ENCODE assay signal across 13 cellular contexts in genomic region chr12:108712164-108712924, GRCh38. TPM values are rescaled to one million over a fixed set of nuclear protein-coding genes. Genes with fewer than 3 reads are reported as not detected.
DNase-seq lines count a peak whose midpoint lies in the region; ATAC-seq and TF ChIP-seq lines count a peak whose summit lies in the region.
"Had no signal": no experiment of that assay in that cellular context is flagged by ENCODE, and none has a peak within 500 bp of the region (broad histone marks: within the 10 kb centered on the region; RNA-seq: fewer than 3 reads in every experiment).

No MANE protein-coding gene starts in this region.

- TF ChIP-seq EP300 in SK-N-SH (IDR thresholded peaks at IDR 0.05; ENCODE audit: borderline replicate concordance in 1 of 2, low read depth in 1 of 2, low read length in 1 of 2) = no peak

- no peaks in the 10 kb centered on the region for H3K9me3 Mint-ChIP-seq in stimulated activated naive B cell treated with anti-CD40 and anti-IgM and Interleukin-4, amounts not matched to agents 10 μg/mL and 1 μg/mL and 100 μg/mL, for 72 hours
- H3K9me3 Mint-ChIP-seq: naive thymus-derived CD8-positive, alpha-beta T cell had no signal

- H3F3A ChIP-seq in SK-N-SH (replicated peaks; ENCODE audit: insufficient read depth) = peaks cover 31% of the 10 kb centered on the region

- H3K79me2 ChIP-seq in SK-N-SH (ENCODE audit: insufficient read depth) (peaks cover 100% of the 10 kb centered on the region), fibroblast of lung (ENCODE audit: control insufficient read depth, insufficient read depth, low read length) (peaks cover 100% of the 10 kb centered on the region)

- H3K4me3 ChIP-seq in SK-N-SH (ENCODE audit: low read depth in 2 of 2, low read length in 1 of 2) = no peak overlapping the region
- no peak overlapping the region for H3K4me3 ChIP-seq in fibroblast of lung (replicated peaks in 1 of 4; ENCODE audit: control extremely low read depth in 1 of 4, insufficient read depth in 1 of 4, low read depth in 3 of 4, low read length in 4 of 4)
- H3K4me3 ChIP-seq: skin epidermis, tibial artery had no signal

- peak overlapping the region in 1 of 2 donors; percentile 14 for H3K4me3 Mint-ChIP-seq in stimulated activated naive B cell treated with anti-CD40 and anti-IgM and Interleukin-4, amounts not matched to agents 10 μg/mL and 1 μg/mL and 100 μg/mL, for 72 hours

- H3K36me3 ChIP-seq in SK-N-SH (replicated peaks in 1 of 2; ENCODE audit: control insufficient read depth in 1 of 2, insufficient read depth in 2 of 2, low read length in 1 of 2) = peaks cover 6 to 37% of the 10 kb centered on the region in 2 experiments
- H3K36me3 ChIP-seq in fibroblast of lung (ENCODE audit: control insufficient read depth, insufficient read depth, low read length) = peaks cover 4% of the 10 kb centered on the region

- H3K4me1 Mint-ChIP-seq in stimulated activated naive B cell treated with anti-CD40 and anti-IgM and Interleukin-4, amounts not matched to agents 10 μg/mL and 1 μg/mL and 100 μg/mL, for 72 hours = peaks cover 24 to 47% of the 10 kb centered on the region in 2 donors

- CTCF ChIA-PET in SK-N-SH (lab: Yijun Ruan, JAX) = interaction anchor here (1.0 to 2.6 kb wide), 4 partner anchors 20 to 91 kb away, joined by 3 to 7 read pairs (median 3); no protein-coding TSS in a partner anchor

- H3K27ac Mint-ChIP-seq in stimulated activated naive B cell treated with anti-CD40 and anti-IgM and Interleukin-4, amounts not matched to agents 10 μg/mL and 1 μg/mL and 100 μg/mL, for 72 hours = no peak overlapping the region
- H3K27ac Mint-ChIP-seq: naive thymus-derived CD8-positive, alpha-beta T cell had no signal

- POLR2A ChIA-PET in SK-N-SH (lab: Yijun Ruan, JAX) = interaction anchor here (0.6 kb wide), 1 partner anchor 1188 kb away, joined by 5 read pairs; the partner anchor contains the start of gene TCHP

- no peaks in the 10 kb centered on the region for H3K27me3 ChIP-seq in SK-N-SH (ENCODE audit: insufficient read depth)
- H3K27me3 ChIP-seq in fibroblast of lung (ENCODE audit: control insufficient read depth, insufficient read depth, low read length) = no peaks in the 10 kb centered on the region
- H3K27me3 ChIP-seq: tibial artery had no signal

- peaks cover 6 to 9% of the 10 kb centered on the region in 2 donors for H3K36me3 Mint-ChIP-seq in stimulated activated naive B cell treated with anti-CD40 and anti-IgM and Interleukin-4, amounts not matched to agents 10 μg/mL and 1 μg/mL and 100 μg/mL, for 72 hours
- H3K36me3 Mint-ChIP-seq: naive thymus-derived CD8-positive, alpha-beta T cell had no signal

- no peak overlapping the region for H3K9ac ChIP-seq in SK-N-SH
- no peak overlapping the region for H3K9ac ChIP-seq in fibroblast of lung (ENCODE audit: insufficient read depth, low read length)

- no peak for TF ChIP-seq RAD21 in SK-N-SH (IDR thresholded peaks at IDR 0.05; ENCODE audit: low read length)

- ATAC-seq in SK-N-SH treated with all-trans-retinoic acid at 6 μM for 48 hours (peak; percentile 20; the same call in 2 of the 3 replicates), HG02973 (IDR thresholded peaks at IDR 0.05; ENCODE audit: unreplicated experiment) (no peak)
- peak; percentile 86 to 89 for ATAC-seq in stimulated activated naive B cell treated with anti-CD40 and anti-IgM and Interleukin-4, amounts not matched to agents 10 μg/mL and 1 μg/mL and 100 μg/mL, for 72 hours (replicated peaks)
- ATAC-seq: naive thymus-derived CD8-positive, alpha-beta T cell; Panc1 had no signal

- H2AFZ ChIP-seq in SK-N-SH (ENCODE audit: low read depth) (no peak overlapping the region), fibroblast of lung (ENCODE audit: low read length) (no peak overlapping the region)

- H3K4me1 ChIP-seq in SK-N-SH (ENCODE audit: control insufficient read depth in 1 of 2, insufficient read depth in 2 of 2, low read depth in 1 of 2, low read length in 1 of 2) = peaks cover 9 to 26% of the 10 kb centered on the region in 2 experiments
- H3K4me1 ChIP-seq in fibroblast of lung (ENCODE audit: control insufficient read depth, extremely low read depth, insufficient read depth, low read length) = peaks cover 23% of the 10 kb centered on the region

- H4K20me1 ChIP-seq in SK-N-SH (ENCODE audit: insufficient read depth) = peaks cover 96% of the 10 kb centered on the region
- no peaks in the 10 kb centered on the region for H4K20me1 ChIP-seq in fibroblast of lung (ENCODE audit: control insufficient read depth, extremely low read depth, insufficient read depth, low read length)

- H3K9me2 ChIP-seq in SK-N-SH = no peaks in the 10 kb centered on the region

- peak overlapping the region in 1 of 2 experiments; percentile 21; a peak in 1 of 4 replicates for H3K27ac ChIP-seq in SK-N-SH (ENCODE audit: low read depth in 2 of 2, low read length in 1 of 2)
- no peak overlapping the region for H3K27ac ChIP-seq in fibroblast of lung (ENCODE audit: insufficient read depth, low read length)
- H3K27ac ChIP-seq: 22Rv1 had no signal

- H3K4me2 ChIP-seq in SK-N-SH = no peak overlapping the region
- H3K4me2 ChIP-seq in fibroblast of lung (ENCODE audit: extremely low read depth, insufficient read depth, low read length) = peak overlapping the region; percentile 72

- H3K27me3 Mint-ChIP-seq in stimulated activated naive B cell treated with anti-CD40 and anti-IgM and Interleukin-4, amounts not matched to agents 10 μg/mL and 1 μg/mL and 100 μg/mL, for 72 hours = no peaks in the 10 kb centered on the region
- H3K27me3 Mint-ChIP-seq: naive thymus-derived CD8-positive, alpha-beta T cell had no signal

- WGBS in SK-N-SH (ENCODE audit: low lambda C conversion rate) = 90% methylated on average over 12 of the region's 12 CpGs

- H3K9me3 ChIP-seq in SK-N-SH (no peaks in the 10 kb centered on the region), fibroblast of lung (ENCODE audit: control insufficient read depth, insufficient read depth, low read depth, low read length) (no peaks in the 10 kb centered on the region)
- H3K9me3 ChIP-seq: tibial artery had no signal

- TF ChIP-seq CTCF in SK-N-SH (IDR thresholded peaks at IDR 0.05) (no peak), fibroblast of lung (conservative IDR thresholded peaks at IDR 0.05 in 1 of 2, IDR thresholded peaks at IDR 0.05 in 1 of 2; ENCODE audit: low read depth in 1 of 2, low read length in 2 of 2) (no peak)

- DNase-seq in SK-N-SH (no peak), NOMO-1 treated with DMSO at 0.1 percent for 48 hours (lab: John Stamatoyannopoulos, UW; ENCODE audit: unreplicated experiment) (peak; percentile 61), fibroblast of lung (ENCODE audit: low read depth in 2 of 2) (no peak), NCI-H1105 treated with DMSO at 0.1 percent for 48 hours (lab: John Stamatoyannopoulos, UW) (no peak)
- no peak for DNase-seq in stimulated activated naive B cell treated with anti-CD40 and anti-IgM and Interleukin-4, amounts not matched to agents 10 μg/mL and 1 μg/mL and 100 μg/mL, for 72 hours
- DNase-seq in stimulated activated CD4-positive, alpha-beta T cell treated with anti-CD3 and anti-CD28 coated beads, Interleukin-1b, Interleukin-23, amount 100 ng/mL, for 48 hours = no peak
- DNase-seq: naive thymus-derived CD8-positive, alpha-beta T cell; tibial artery had no signal

TF ChIP-seq in SK-N-SH, 30 proteins besides CTCF, POLR2A, EP300 and RAD21:
- TF ChIP-seq ZBTB33 (IDR thresholded peaks at IDR 0.05; ENCODE audit: borderline replicate concordance, low read depth) = no peak
- no peak for TF ChIP-seq JUND (IDR thresholded peaks at IDR 0.05)
- TF ChIP-seq TEAD4 (IDR thresholded peaks at IDR 0.05; ENCODE audit: borderline replicate concordance, insufficient read depth) = no peak
- no peak for TF ChIP-seq MXI1 (IDR thresholded peaks at IDR 0.05; ENCODE audit: low read depth, low read length)
- no peak for TF ChIP-seq YY1 (IDR thresholded peaks at IDR 0.05; ENCODE audit: low read depth)
- TF ChIP-seq GATA2 (CRISPR knock-in tag; IDR thresholded peaks at IDR 0.05) = no peak
- no peak for TF ChIP-seq RFX5 (IDR thresholded peaks at IDR 0.05; ENCODE audit: low read length)
- TF ChIP-seq PBX3 (IDR thresholded peaks at IDR 0.05) = no peak
- TF ChIP-seq SIN3A (IDR thresholded peaks at IDR 0.05; ENCODE audit: borderline replicate concordance, low read depth, low read length) = no peak
- TF ChIP-seq TAF1 (IDR thresholded peaks at IDR 0.05; ENCODE audit: borderline replicate concordance, low read depth, low read length) = no peak
- TF ChIP-seq MEF2A (IDR thresholded peaks at IDR 0.05; ENCODE audit: borderline replicate concordance, low read depth) = no peak

RNA-seq across cellular contexts. Expression of gene CORO1C, which starts 19.0 kb away (rescaled TPM):
- polyA plus RNA-seq in SK-N-SH (2012; rRNA removed) (150 and 214 TPM in 2 replicates), fibroblast of lung (542 and 773 TPM in 2 replicates)
- polyA plus RNA-seq in SK-N-SH (2012; cell fraction: cytosol; rRNA removed) = 187 and 195 TPM in 2 replicates
- 155 and 182 TPM in 2 replicates for polyA plus RNA-seq in SK-N-SH (2012; cell fraction: nucleus; rRNA removed)
- 202 and 288 TPM in 2 replicates for total RNA-seq in fibroblast of lung
- 395 and 442 TPM in 2 replicates for polyA plus RNA-seq in fibroblast of lung (2012)
- polyA minus RNA-seq in fibroblast of lung (ENCODE audit: low replicate concordance) = 1,176 and 1,331 TPM in 2 replicates
